Comparison of ENCODE assay signal across 1 cellular context in genomic region chrX:140087865-140088264, GRCh38.
A peak's percentile ranks its signal among the peaks of the same experiment; 100 is the strongest.
TF ChIP-seq lines count a peak whose summit lies in the region.

No MANE protein-coding gene starts in this region.

TF ChIP-seq in GM12878, 131 proteins besides CTCF, POLR2A, EP300 and RAD21:
- TF ChIP-seq ZBTB33 (IDR thresholded peaks at IDR 0.05) (no peak), RCOR1 (conservative IDR thresholded peaks at IDR 0.05; ENCODE audit: low read depth, low read length) (no peak), E4F1 (IDR thresholded peaks at IDR 0.05; ENCODE audit: borderline replicate concordance, partially characterized antibody) (no peak), CHD2 (IDR thresholded peaks at IDR 0.05; ENCODE audit: borderline replicate concordance, low read depth, low read length) (0 out of 2 replicates have a peak, but pooled peaks have one; percentile 24), PKNOX1 (IDR thresholded peaks at IDR 0.05) (peak; percentile 59), REST (IDR thresholded peaks at IDR 0.05; ENCODE audit: low read depth, low read length) (no peak), BHLHE40 (IDR thresholded peaks at IDR 0.05; ENCODE audit: borderline replicate concordance in 1 of 2, low read depth in 2 of 2, low read length in 1 of 2) (peak in 1 of 2 experiments; percentile 12; a peak in 1 of 4 replicates), NBN (IDR thresholded peaks at IDR 0.05) (no peak), STAT3 (IDR thresholded peaks at IDR 0.05; ENCODE audit: low read depth, low read length) (no peak), ATF3 (IDR thresholded peaks at IDR 0.05; ENCODE audit: borderline replicate concordance, extremely low read depth, low read depth, low read length) (no peak), ATF2 (IDR thresholded peaks at IDR 0.05; ENCODE audit: low read length) (no peak), EED (IDR thresholded peaks at IDR 0.05; ENCODE audit: low read depth) (no peak), DPF2 (IDR thresholded peaks at IDR 0.05) (0 out of 2 replicates have a peak, but pooled peaks have one; percentile 13), HDAC2 (IDR thresholded peaks at IDR 0.05) (no peak), FOXK2 (IDR thresholded peaks at IDR 0.05) (no peak), JUNB (IDR thresholded peaks at IDR 0.05) (no peak), SPI1 (IDR thresholded peaks at IDR 0.05; ENCODE audit: borderline replicate concordance, insufficient read depth, low read depth, low read length) (peak; percentile 57; the same call in 1 of the 2 replicates), ATF7 (IDR thresholded peaks at IDR 0.05; ENCODE audit: low read depth) (no peak), CREB1 (IDR thresholded peaks at IDR 0.05; ENCODE audit: low read depth) (no peak), ZNF384 (IDR thresholded peaks at IDR 0.05; ENCODE audit: borderline replicate concordance, low read depth, low read length) (no peak), BACH1 (IDR thresholded peaks at IDR 0.05; ENCODE audit: borderline replicate concordance) (no peak), FOS (IDR thresholded peaks at IDR 0.05; ENCODE audit: borderline replicate concordance, extremely low read depth, insufficient read length) (no peak)
